Comparison of ENCODE assay signal across 8 cellular contexts in genomic region chr7:148503900-148504487, GRCh38.
DNase-seq lines count a peak whose midpoint lies in the region; ATAC-seq and TF ChIP-seq lines count a peak whose summit lies in the region.

No MANE protein-coding gene starts in this region.

- intact Hi-C loops in left cardiac atrium (cut with DNase I), result loop anchor here (2.0 to 10.0 kb wide), 3 partner anchors 381 to 463 kb away; partner anchors contain the start of gene EZH2 (in 1 of the 2)

- no peaks in the 10 kb centered on the region for H3K9me3 ChIP-seq in right atrium auricular region

- no peak overlapping the region for H3K4me3 Mint-ChIP-seq in naive B cell
- H3K4me3 Mint-ChIP-seq in T-helper 2 cell treated with Interferon-gamma antibody and Interleukin-4, amounts not matched to agents 5 μg/mL and 100 μg/mL, for 36 hours, result no peak overlapping the region

- no peak overlapping the region for H3K4me3 ChIP-seq in right atrium auricular region

- H3K4me1 ChIP-seq in right atrium auricular region, result peaks cover 0 to 5% of the 10 kb centered on the region in 2 donors

- peaks cover 9 to 18% (median 10%) of the 10 kb centered on the region in 3 donors for H3K27me3 Mint-ChIP-seq in naive B cell
- peaks cover 35% of the 10 kb centered on the region for H3K27me3 Mint-ChIP-seq in T-helper 2 cell treated with Interferon-gamma antibody and Interleukin-4, amounts not matched to agents 5 μg/mL and 100 μg/mL, for 36 hours (ENCODE audit: low read depth)

- no peaks in the 10 kb centered on the region for H3K9me3 Mint-ChIP-seq in naive B cell
- H3K9me3 Mint-ChIP-seq in T-helper 2 cell treated with Interferon-gamma antibody and Interleukin-4, amounts not matched to agents 5 μg/mL and 100 μg/mL, for 36 hours, result no peaks in the 10 kb centered on the region

- no peaks in the 10 kb centered on the region for H3K36me3 Mint-ChIP-seq in naive B cell
- no peaks in the 10 kb centered on the region for H3K36me3 Mint-ChIP-seq in T-helper 2 cell treated with Interferon-gamma antibody and Interleukin-4, amounts not matched to agents 5 μg/mL and 100 μg/mL, for 36 hours (ENCODE audit: low read depth)

- H3K27ac Mint-ChIP-seq in naive B cell, result no peak overlapping the region
- no peak overlapping the region for H3K27ac Mint-ChIP-seq in T-helper 2 cell treated with Interferon-gamma antibody and Interleukin-4, amounts not matched to agents 5 μg/mL and 100 μg/mL, for 36 hours

- no peak for DNase-seq in right atrium auricular region (ENCODE audit: low spot score)
- DNase-seq in left cardiac atrium, result no peak
- peak; percentile 20 for DNase-seq in NCI-H345 (lab: John Stamatoyannopoulos, UW)
- DNase-seq in central memory CD4-positive, alpha-beta T cell, result peak; percentile 28
- peak; percentile 29 for DNase-seq in naive B cell
- DNase-seq in T-helper 2 cell treated with Interferon-gamma antibody and Interleukin-4, amounts not matched to agents 5 μg/mL and 100 μg/mL, for 36 hours (ENCODE audit: low spot score), result no peak

- H3K4me1 Mint-ChIP-seq in naive B cell, result peaks cover 7 to 25% (median 16%) of the 10 kb centered on the region in 3 donors
- peaks cover 11% of the 10 kb centered on the region for H3K4me1 Mint-ChIP-seq in T-helper 2 cell treated with Interferon-gamma antibody and Interleukin-4, amounts not matched to agents 5 μg/mL and 100 μg/mL, for 36 hours (ENCODE audit: low read depth)

- H3K27ac ChIP-seq in right atrium auricular region, result no peak overlapping the region

- H3K36me3 ChIP-seq in right atrium auricular region, result no peaks in the 10 kb centered on the region

- ATAC-seq in left cardiac atrium (no peak), naive B cell (ENCODE audit: low read depth in 2 of 2) (no peak), HG03565 (IDR thresholded peaks at IDR 0.05; ENCODE audit: unreplicated experiment) (no peak), GM21423 (IDR thresholded peaks at IDR 0.05; ENCODE audit: unreplicated experiment) (no peak)

- peak; percentile 35 to 82 for TF ChIP-seq CTCF in right atrium auricular region (IDR thresholded peaks at IDR 0.05)

- no peaks in the 10 kb centered on the region for H3K27me3 ChIP-seq in right atrium auricular region

Comparison
In these comparisons a context has a peak if more than half of its experiments do, and no peak if none do; other contexts are left out.
1. DNase-seq: peak in NCI-H345 (single experiment), central memory CD4-positive, alpha-beta T cell (single experiment) and naive B cell (single experiment); none in right atrium auricular region (single experiment), left cardiac atrium (single experiment) and T-helper 2 cell treated with Interferon-gamma antibody and Interleukin-4, amounts not matched to agents 5 μg/mL and 100 μg/mL, for 36 hours (single experiment).